Comparison of ENCODE assay signal across 2 cellular contexts in genomic region chr18:9823805-9824473, GRCh38.
TF ChIP-seq lines count a peak whose summit lies in the region.

No MANE protein-coding gene starts in this region.

TF ChIP-seq in HEK293, 187 proteins besides CTCF, POLR2A, EP300 and RAD21 (continued from another document):
- TF ChIP-seq ZNF362 (tag by site-specific recombination; IDR thresholded peaks at IDR 0.05) (no peak), KLF7 (tag by site-specific recombination; IDR thresholded peaks at IDR 0.05; ENCODE audit: borderline replicate concordance) (no peak), REPIN1 (tag by site-specific recombination; IDR thresholded peaks at IDR 0.05; ENCODE audit: low read depth) (no peak), ZSCAN4 (tag by site-specific recombination; IDR thresholded peaks at IDR 0.05) (peak; percentile 99), HOXC10 (CRISPR knock-in tag; IDR thresholded peaks at IDR 0.05) (no peak), ZNF548 (tag by site-specific recombination; IDR thresholded peaks at IDR 0.05) (no peak), ZNF843 (tag by site-specific recombination; IDR thresholded peaks at IDR 0.05) (no peak), GFI1B (tag by site-specific recombination; IDR thresholded peaks at IDR 0.05) (no peak), ZFHX2 (tag by site-specific recombination; conservative IDR thresholded peaks at IDR 0.05) (0 out of 2 replicates have a peak, but pooled peaks have one; percentile 17), ZNF549 (tag by site-specific recombination; IDR thresholded peaks at IDR 0.05) (no peak)
- TF ChIP-seq, protein P1, sequence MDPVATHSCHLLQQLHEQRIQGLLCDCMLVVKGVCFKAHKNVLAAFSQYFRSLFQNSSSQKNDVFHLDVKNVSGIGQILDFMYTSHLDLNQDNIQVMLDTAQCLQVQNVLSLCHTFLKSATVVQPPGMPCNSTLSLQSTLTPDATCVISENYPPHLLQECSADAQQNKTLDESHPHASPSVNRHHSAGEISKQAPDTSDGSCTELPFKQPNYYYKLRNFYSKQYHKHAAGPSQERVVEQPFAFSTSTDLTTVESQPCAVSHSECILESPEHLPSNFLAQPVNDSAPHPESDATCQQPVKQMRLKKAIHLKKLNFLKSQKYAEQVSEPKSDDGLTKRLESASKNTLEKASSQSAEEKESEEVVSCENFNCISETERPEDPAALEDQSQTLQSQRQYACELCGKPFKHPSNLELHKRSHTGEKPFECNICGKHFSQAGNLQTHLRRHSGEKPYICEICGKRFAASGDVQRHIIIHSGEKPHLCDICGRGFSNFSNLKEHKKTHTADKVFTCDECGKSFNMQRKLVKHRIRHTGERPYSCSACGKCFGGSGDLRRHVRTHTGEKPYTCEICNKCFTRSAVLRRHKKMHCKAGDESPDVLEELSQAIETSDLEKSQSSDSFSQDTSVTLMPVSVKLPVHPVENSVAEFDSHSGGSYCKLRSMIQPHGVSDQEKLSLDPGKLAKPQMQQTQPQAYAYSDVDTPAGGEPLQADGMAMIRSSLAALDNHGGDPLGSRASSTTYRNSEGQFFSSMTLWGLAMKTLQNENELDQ (tag by site-specific recombination; IDR thresholded peaks at IDR 0.05; ENCODE audit: low read depth): no peak

TF ChIP-seq in GM12878, 131 proteins besides CTCF, POLR2A, EP300 and RAD21 (continued from another document):
- TF ChIP-seq, protein P2, sequence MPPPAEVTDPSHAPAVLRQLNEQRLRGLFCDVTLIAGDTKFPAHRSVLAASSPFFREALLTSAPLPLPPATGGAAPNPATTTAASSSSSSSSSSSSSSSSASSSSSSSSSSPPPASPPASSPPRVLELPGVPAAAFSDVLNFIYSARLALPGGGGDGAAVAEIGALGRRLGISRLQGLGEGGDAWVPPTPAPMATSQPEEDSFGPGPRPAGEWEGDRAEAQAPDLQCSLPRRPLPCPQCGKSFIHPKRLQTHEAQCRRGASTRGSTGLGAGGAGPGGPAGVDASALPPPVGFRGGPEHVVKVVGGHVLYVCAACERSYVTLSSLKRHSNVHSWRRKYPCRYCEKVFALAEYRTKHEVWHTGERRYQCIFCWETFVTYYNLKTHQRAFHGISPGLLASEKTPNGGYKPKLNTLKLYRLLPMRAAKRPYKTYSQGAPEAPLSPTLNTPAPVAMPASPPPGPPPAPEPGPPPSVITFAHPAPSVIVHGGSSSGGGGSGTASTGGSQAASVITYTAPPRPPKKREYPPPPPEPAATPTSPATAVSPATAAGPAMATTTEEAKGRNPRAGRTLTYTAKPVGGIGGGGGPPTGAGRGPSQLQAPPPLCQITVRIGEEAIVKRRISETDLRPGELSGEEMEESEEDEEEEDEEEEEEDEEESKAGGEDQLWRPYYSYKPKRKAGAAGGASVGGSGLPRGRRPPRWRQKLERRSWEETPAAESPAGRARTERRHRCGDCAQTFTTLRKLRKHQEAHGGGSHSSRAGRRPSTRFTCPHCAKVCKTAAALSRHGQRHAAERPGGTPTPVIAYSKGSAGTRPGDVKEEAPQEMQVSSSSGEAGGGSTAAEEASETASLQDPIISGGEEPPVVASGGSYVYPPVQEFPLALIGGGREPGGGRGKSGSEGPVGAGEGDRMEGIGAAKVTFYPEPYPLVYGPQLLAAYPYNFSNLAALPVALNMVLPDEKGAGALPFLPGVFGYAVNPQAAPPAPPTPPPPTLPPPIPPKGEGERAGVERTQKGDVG (CRISPR knock-in tag; IDR thresholded peaks at IDR 0.05): no peak
- TF ChIP-seq SRF (IDR thresholded peaks at IDR 0.05; ENCODE audit: low read depth in 2 of 2, low read length in 2 of 2): no peak
- TF ChIP-seq POU2F2 (IDR thresholded peaks at IDR 0.05; ENCODE audit: borderline replicate concordance, low read depth, low read length): no peak
- TF ChIP-seq HDGF (IDR thresholded peaks at IDR 0.05): no peak
- no peak for TF ChIP-seq ESRRA (IDR thresholded peaks at IDR 0.05; ENCODE audit: low read length)
- TF ChIP-seq DPF2 (IDR thresholded peaks at IDR 0.05): no peak
- TF ChIP-seq CUX1 (IDR thresholded peaks at IDR 0.05; ENCODE audit: insufficient replicate concordance, low read depth, low read length): no peak
- TF ChIP-seq NFYA (IDR thresholded peaks at IDR 0.05; ENCODE audit: borderline replicate concordance, low read depth, low read length): no peak
- no peak for TF ChIP-seq KDM1A (IDR thresholded peaks at IDR 0.05; ENCODE audit: borderline replicate concordance)
- no peak for TF ChIP-seq SREBF1 (IDR thresholded peaks at IDR 0.05; ENCODE audit: low read length)
- no peak for TF ChIP-seq GABPA (IDR thresholded peaks at IDR 0.05; ENCODE audit: low read depth)
- no peak for TF ChIP-seq EGR1 (IDR thresholded peaks at IDR 0.05; ENCODE audit: borderline replicate concordance in 1 of 2, low read depth in 2 of 2, low read length in 2 of 2)
- no peak for TF ChIP-seq HDAC6 (IDR thresholded peaks at IDR 0.05; ENCODE audit: unreplicated experiment)
- no peak for TF ChIP-seq RB1 (IDR thresholded peaks at IDR 0.05; ENCODE audit: borderline replicate concordance)
- no peak for TF ChIP-seq ZNF274 (IDR thresholded peaks at IDR 0.05; ENCODE audit: insufficient read depth, insufficient read length)
